ENCODE assay signal across 12 cellular contexts in the genomic region with DNA sequence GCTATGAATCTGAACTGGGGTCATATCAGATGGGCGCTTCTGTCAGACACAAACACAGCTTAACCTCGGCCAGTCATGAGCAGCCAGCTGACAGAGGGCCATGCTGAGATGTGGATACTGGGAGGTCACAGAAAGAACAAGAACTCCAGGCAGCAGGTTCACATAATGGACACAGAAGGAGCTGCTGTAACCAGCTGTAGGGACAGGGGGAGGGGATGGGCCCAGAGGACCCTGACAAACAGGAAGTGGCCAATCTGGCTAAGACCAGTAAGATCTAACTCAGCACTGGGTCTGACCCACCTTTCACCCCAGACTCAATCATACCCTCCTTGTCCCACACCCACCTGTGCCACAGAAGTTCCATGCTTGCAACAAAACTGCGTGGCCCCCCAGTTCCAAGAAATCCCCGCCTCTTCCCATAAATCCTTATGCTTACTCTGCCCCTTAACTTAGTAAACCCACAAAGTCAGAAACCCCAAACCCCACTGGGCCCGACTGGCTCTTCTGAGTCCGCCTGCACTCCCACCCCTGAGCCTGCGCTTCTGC. TPM values are rescaled to one million over a fixed set of nuclear protein-coding genes. Genes with fewer than 3 reads are reported as not detected.
DNase-seq lines count a peak whose midpoint lies in the region; ATAC-seq lines count a peak whose summit lies in the region.
"Had no signal": no experiment of that assay in that cellular context is flagged by ENCODE, and none has a peak within 500 bp of the region (broad histone marks: within the 10 kb centered on the region; RNA-seq: fewer than 3 reads in every experiment).

No MANE protein-coding gene starts in this region.

- DNase-seq in activated naive CD4-positive, alpha-beta T cell treated with anti-CD3 and anti-CD28 coated beads, Interleukin-2, amount 10 ng/mL, durations not matched to agents 7 days and 5 days, result peak; percentile 35
- DNase-seq in activated naive CD4-positive, alpha-beta T cell treated with Interleukin-2 at 50 U/mL for 16 hours, result no peak
- no peak for DNase-seq in activated T-helper 2 cell treated with anti-CD3 and anti-CD28 coated beads, Interferon-gamma antibody, Interleukin-2, Interleukin-4, amounts not matched to agents 10 μg/mL and 5 μg/mL and 100 μg/mL, durations not matched to agents 14 hours and 24 hours and 36 hours (ENCODE audit: low spot score)
- DNase-seq in mesendoderm, result peak; percentile 52
- no peak for DNase-seq in occipital lobe (lab: John Stamatoyannopoulos, UW)
- no peak for DNase-seq in effector memory CD4-positive, alpha-beta T cell
- DNase-seq: activated effector memory CD4-positive, alpha-beta T cell treated with Interleukin-2 at 50 U/mL for 16 hours; HCEC 1CT; NCI-H1105 treated with DMSO at 0.1 percent for 48 hours; stimulated activated CD4-positive, alpha-beta T cell treated with anti-CD3 and anti-CD28 coated beads, Interleukin-2, amount 100 ng/mL, for 48 hours had no signal

- no CpG with 5 or more reads among the region's 7 CpGs for WGBS in mesendoderm (ENCODE audit: extremely low coverage, insufficient coverage, low lambda C conversion rate)
- 48% methylated on average over 7 of the region's 7 CpGs for WGBS in urinary bladder

- no peak overlapping the region for H3K18ac ChIP-seq in mesendoderm (ENCODE audit: low read length)

- H4K5ac ChIP-seq in mesendoderm (ENCODE audit: low read length), result no peak overlapping the region

- no peak overlapping the region for H3K4me2 ChIP-seq in mesendoderm (ENCODE audit: low read length)

- H2BK5ac ChIP-seq in mesendoderm (ENCODE audit: low read length), result no peak overlapping the region

- no peak overlapping the region for H3K23ac ChIP-seq in mesendoderm (ENCODE audit: low read length)

- H3K79me2 ChIP-seq in mesendoderm (ENCODE audit: control insufficient read depth, insufficient read depth, low read length), result no peaks in the 10 kb centered on the region

- no peak overlapping the region for H3K27ac Mint-ChIP-seq in activated naive CD4-positive, alpha-beta T cell treated with anti-CD3 and anti-CD28 coated beads, Interleukin-2, amount 10 ng/mL, durations not matched to agents 7 days and 5 days
- H3K27ac Mint-ChIP-seq in activated T-helper 2 cell treated with anti-CD3 and anti-CD28 coated beads, Interferon-gamma antibody, Interleukin-2, Interleukin-4, amounts not matched to agents 10 μg/mL and 5 μg/mL and 100 μg/mL, durations not matched to agents 14 hours and 24 hours and 36 hours, result peak overlapping the region; percentile 2

- H3K27ac ChIP-seq in mesendoderm (ENCODE audit: low read depth, low read length) (no peak overlapping the region), urinary bladder (ENCODE audit: low read depth) (peak overlapping the region; percentile 49)
- H3K27ac ChIP-seq in effector memory CD4-positive, alpha-beta T cell (ENCODE audit: insufficient read depth, low read length, poor library complexity, severe bottlenecking), result no peak overlapping the region

- no peaks in the 10 kb centered on the region for H3K27me3 ChIP-seq in mesendoderm (ENCODE audit: insufficient read depth, low read length, poor library complexity)
- H3K27me3 ChIP-seq in effector memory CD4-positive, alpha-beta T cell (replicated peaks; ENCODE audit: control insufficient read depth, insufficient read depth, low read length, poor library complexity, severe bottlenecking), result no peaks in the 10 kb centered on the region

- no peak overlapping the region for H3K4ac ChIP-seq in mesendoderm (ENCODE audit: low read depth, low read length)

- ATAC-seq in GM18861 (IDR thresholded peaks at IDR 0.05; ENCODE audit: unreplicated experiment), result no peak

- H3K56ac ChIP-seq in mesendoderm (ENCODE audit: low read length), result peak overlapping the region; percentile 36

- H3K27me3 Mint-ChIP-seq in activated naive CD4-positive, alpha-beta T cell treated with anti-CD3 and anti-CD28 coated beads, Interleukin-2, amount 10 ng/mL, durations not matched to agents 7 days and 5 days, result peaks cover 35% of the 10 kb centered on the region
- peaks cover 5% of the 10 kb centered on the region for H3K27me3 Mint-ChIP-seq in activated T-helper 2 cell treated with anti-CD3 and anti-CD28 coated beads, Interferon-gamma antibody, Interleukin-2, Interleukin-4, amounts not matched to agents 10 μg/mL and 5 μg/mL and 100 μg/mL, durations not matched to agents 14 hours and 24 hours and 36 hours (ENCODE audit: low read depth)

- H2BK15ac ChIP-seq in mesendoderm (replicated peaks; ENCODE audit: low read depth), result no peak overlapping the region

- no peak overlapping the region for H3K4me3 Mint-ChIP-seq in activated naive CD4-positive, alpha-beta T cell treated with anti-CD3 and anti-CD28 coated beads, Interleukin-2, amount 10 ng/mL, durations not matched to agents 7 days and 5 days
- no peak overlapping the region for H3K4me3 Mint-ChIP-seq in activated T-helper 2 cell treated with anti-CD3 and anti-CD28 coated beads, Interferon-gamma antibody, Interleukin-2, Interleukin-4, amounts not matched to agents 10 μg/mL and 5 μg/mL and 100 μg/mL, durations not matched to agents 14 hours and 24 hours and 36 hours (ENCODE audit: low read depth)

- no peaks in the 10 kb centered on the region for H3K36me3 Mint-ChIP-seq in activated naive CD4-positive, alpha-beta T cell treated with anti-CD3 and anti-CD28 coated beads, Interleukin-2, amount 10 ng/mL, durations not matched to agents 7 days and 5 days
- H3K36me3 Mint-ChIP-seq in activated T-helper 2 cell treated with anti-CD3 and anti-CD28 coated beads, Interferon-gamma antibody, Interleukin-2, Interleukin-4, amounts not matched to agents 10 μg/mL and 5 μg/mL and 100 μg/mL, durations not matched to agents 14 hours and 24 hours and 36 hours (ENCODE audit: low read depth), result no peaks in the 10 kb centered on the region

- H4K8ac ChIP-seq in mesendoderm (ENCODE audit: low read depth, low read length), result no peak overlapping the region

- CTCF ChIA-PET in activated naive CD4-positive, alpha-beta T cell treated with anti-CD3 and anti-CD28 coated beads, Interleukin-2, amount 10 ng/mL, durations not matched to agents 7 days and 5 days (lab: Charles Lee), result interaction anchor here (0.6 to 2.0 kb wide), 5 partner anchors 16 to 266 kb away, joined by 3 to 5 read pairs (median 4); no protein-coding TSS in a partner anchor

- H3K4me1 ChIP-seq in mesendoderm (ENCODE audit: control insufficient read depth, low read depth, low read length), result peaks cover 4% of the 10 kb centered on the region
- peaks cover 2% of the 10 kb centered on the region for H3K4me1 ChIP-seq in urinary bladder (ENCODE audit: insufficient read depth)
- H3K4me1 ChIP-seq in effector memory CD4-positive, alpha-beta T cell (ENCODE audit: control insufficient read depth, insufficient read depth, low read length, poor library complexity, severe bottlenecking), result no peaks in the 10 kb centered on the region

- H2AK5ac ChIP-seq in mesendoderm (ENCODE audit: low read length), result no peak overlapping the region

- no peak overlapping the region for H3K4me3 ChIP-seq in mesendoderm (ENCODE audit: low read length)
- no peak overlapping the region for H3K4me3 ChIP-seq in urinary bladder (ENCODE audit: low read depth, low read length)
- no peak overlapping the region for H3K4me3 ChIP-seq in effector memory CD4-positive, alpha-beta T cell (ENCODE audit: insufficient read depth, low read depth, low read length, poor library complexity, severe bottlenecking)

- no peaks in the 10 kb centered on the region for H3K9me3 Mint-ChIP-seq in activated naive CD4-positive, alpha-beta T cell treated with anti-CD3 and anti-CD28 coated beads, Interleukin-2, amount 10 ng/mL, durations not matched to agents 7 days and 5 days
- H3K9me3 Mint-ChIP-seq in activated T-helper 2 cell treated with anti-CD3 and anti-CD28 coated beads, Interferon-gamma antibody, Interleukin-2, Interleukin-4, amounts not matched to agents 10 μg/mL and 5 μg/mL and 100 μg/mL, durations not matched to agents 14 hours and 24 hours and 36 hours, result no peaks in the 10 kb centered on the region

- intact Hi-C loops in activated T-helper 2 cell treated with anti-CD3 and anti-CD28 coated beads, Interferon-gamma antibody, Interleukin-2, Interleukin-4, amounts not matched to agents 10 μg/mL and 5 μg/mL and 100 μg/mL, durations not matched to agents 14 hours and 24 hours and 36 hours (cut with micrococcal nuclease), result loop anchor here (5.0 kb wide), 1 partner anchor 80 kb away; no protein-coding TSS in a partner anchor

- H3K4me1 Mint-ChIP-seq in activated naive CD4-positive, alpha-beta T cell treated with anti-CD3 and anti-CD28 coated beads, Interleukin-2, amount 10 ng/mL, durations not matched to agents 7 days and 5 days, result peaks cover 45% of the 10 kb centered on the region
- H3K4me1 Mint-ChIP-seq in activated T-helper 2 cell treated with anti-CD3 and anti-CD28 coated beads, Interferon-gamma antibody, Interleukin-2, Interleukin-4, amounts not matched to agents 10 μg/mL and 5 μg/mL and 100 μg/mL, durations not matched to agents 14 hours and 24 hours and 36 hours (ENCODE audit: low read depth), result peaks cover 24% of the 10 kb centered on the region

- H2BK120ac ChIP-seq in mesendoderm (ENCODE audit: low read depth, low read length), result no peak overlapping the region

- H3K36me3 ChIP-seq in mesendoderm (ENCODE audit: control insufficient read depth, insufficient read depth, low read length), result no peaks in the 10 kb centered on the region
- H3K36me3 ChIP-seq in urinary bladder (ENCODE audit: insufficient read depth), result no peaks in the 10 kb centered on the region
- H3K36me3 ChIP-seq in effector memory CD4-positive, alpha-beta T cell (ENCODE audit: control insufficient read depth, insufficient read depth, low read length), result no peaks in the 10 kb centered on the region

- H3K9ac ChIP-seq in mesendoderm (ENCODE audit: low read length), result no peak overlapping the region

- no peaks in the 10 kb centered on the region for H3K9me3 ChIP-seq in effector memory CD4-positive, alpha-beta T cell (ENCODE audit: control insufficient read depth, low read length)

- H3K79me1 ChIP-seq in mesendoderm (ENCODE audit: low read length), result no peaks in the 10 kb centered on the region

RNA-seq across cellular contexts. Expression of a gene that starts 3.9 kb away (rescaled TPM):
- 0.48 and 0.52 TPM in 2 replicates for total RNA-seq in activated T-helper 2 cell treated with anti-CD3 and anti-CD28 coated beads, Interferon-gamma antibody, Interleukin-2, Interleukin-4, amounts not matched to agents 10 μg/mL and 5 μg/mL and 100 μg/mL, durations not matched to agents 14 hours and 24 hours and 36 hours
- polyA plus RNA-seq in mesendoderm (2013, experiment 1 of 2), result 0.01 TPM
- polyA plus RNA-seq in mesendoderm (2013, experiment 2 of 2), result 0.01 TPM
- total RNA-seq in urinary bladder (33.9 TPM), occipital lobe (10.5 TPM)
- 12.4 TPM for polyA plus RNA-seq in urinary bladder

RNA-seq across cellular contexts. Expression of a gene that starts 37.1 kb away (rescaled TPM):
- 35.6 and 48.3 TPM in 2 replicates for total RNA-seq in activated T-helper 2 cell treated with anti-CD3 and anti-CD28 coated beads, Interferon-gamma antibody, Interleukin-2, Interleukin-4, amounts not matched to agents 10 μg/mL and 5 μg/mL and 100 μg/mL, durations not matched to agents 14 hours and 24 hours and 36 hours
- polyA plus RNA-seq in mesendoderm (2013, experiment 1 of 2), result 0.74 TPM
- polyA plus RNA-seq in mesendoderm (2013, experiment 2 of 2), result 0.66 TPM
- total RNA-seq in urinary bladder (25.4 TPM), occipital lobe (2.5 TPM)
- 42.6 TPM for polyA plus RNA-seq in urinary bladder

RNA-seq across cellular contexts. Expression of a gene that starts 41.7 kb away (rescaled TPM):
- total RNA-seq in activated T-helper 2 cell treated with anti-CD3 and anti-CD28 coated beads, Interferon-gamma antibody, Interleukin-2, Interleukin-4, amounts not matched to agents 10 μg/mL and 5 μg/mL and 100 μg/mL, durations not matched to agents 14 hours and 24 hours and 36 hours, result 54.7 and 55.4 TPM in 2 replicates
- polyA plus RNA-seq in mesendoderm (2013, experiment 1 of 2), result 3.8 TPM
- polyA plus RNA-seq in mesendoderm (2013, experiment 2 of 2), result 4.1 TPM
- 35.5 TPM for total RNA-seq in urinary bladder
- polyA plus RNA-seq in urinary bladder, result 46.1 TPM
- 7.0 TPM for total RNA-seq in occipital lobe

RNA-seq across cellular contexts. Expression of a gene that starts 55.3 kb away (rescaled TPM):
- total RNA-seq in activated T-helper 2 cell treated with anti-CD3 and anti-CD28 coated beads, Interferon-gamma antibody, Interleukin-2, Interleukin-4, amounts not matched to agents 10 μg/mL and 5 μg/mL and 100 μg/mL, durations not matched to agents 14 hours and 24 hours and 36 hours, result 28.5 and 31.5 TPM in 2 replicates
- polyA plus RNA-seq in mesendoderm (2013, experiment 1 of 2), result not detected
- not detected for polyA plus RNA-seq in mesendoderm (2013, experiment 2 of 2)
- total RNA-seq in urinary bladder, result 22.9 TPM
- polyA plus RNA-seq in urinary bladder, result 71.5 TPM
- 1.4 TPM for total RNA-seq in occipital lobe

Comparison
In these comparisons a context has a peak if more than half of its experiments do, and no peak if none do; other contexts are left out.
1. DNase-seq: peak in activated naive CD4-positive, alpha-beta T cell treated with anti-CD3 and anti-CD28 coated beads, Interleukin-2, amount 10 ng/mL, durations not matched to agents 7 days and 5 days (single experiment) and mesendoderm (single experiment); none in activated naive CD4-positive, alpha-beta T cell treated with Interleukin-2 at 50 U/mL for 16 hours (single experiment), activated T-helper 2 cell treated with anti-CD3 and anti-CD28 coated beads, Interferon-gamma antibody, Interleukin-2, Interleukin-4, amounts not matched to agents 10 μg/mL and 5 μg/mL and 100 μg/mL, durations not matched to agents 14 hours and 24 hours and 36 hours (single experiment), occipital lobe (single experiment) and effector memory CD4-positive, alpha-beta T cell (0 of 3).